In genomic region chrX:1006156-1006730, GRCh38 we compare ENCODE assay signal across 17 cellular contexts.
A peak's percentile ranks its signal among the peaks of the same experiment; 100 is the strongest.
DNase-seq lines count a peak whose midpoint lies in the region; ATAC-seq and TF ChIP-seq lines count a peak whose summit lies in the region.
"Had no signal": no experiment of that assay in that cellular context is flagged by ENCODE, and none has a peak within 500 bp of the region (broad histone marks: within the 10 kb centered on the region; RNA-seq: fewer than 3 reads in every experiment).

No MANE protein-coding gene starts in this region.

- H3K27ac Mint-ChIP-seq in endodermal cell (no peak overlapping the region), CD14-positive monocyte (peak overlapping the region in 1 of 7 donors; percentile 38)
- H3K27ac Mint-ChIP-seq: CD4-positive, CD25-positive, alpha-beta regulatory T cell; CD8-positive, alpha-beta T cell had no signal

- no peak for TF ChIP-seq POLR2A in spleen (IDR thresholded peaks at IDR 0.05)

- DNase-seq in endodermal cell (peak; percentile 18), lower lobe of right lung (peak; percentile 35), spleen (peak; percentile 59), foreskin melanocyte (no peak), CD14-positive monocyte (ENCODE audit: low spot score) (no peak)
- DNase-seq: C1 segment of cervical spinal cord; Caco-2; CD4-positive, CD25-positive, alpha-beta regulatory T cell; CD8-positive, alpha-beta T cell; DMS153; DND-41; EL; GF-D8; GM23248; H7; HCEC 1CT had no signal

- H3K4me3 Mint-ChIP-seq in endodermal cell (no peak overlapping the region), CD14-positive monocyte (no peak overlapping the region)
- H3K4me3 Mint-ChIP-seq: CD4-positive, CD25-positive, alpha-beta regulatory T cell; CD8-positive, alpha-beta T cell had no signal

- no peaks in the 10 kb centered on the region for H3K36me3 Mint-ChIP-seq in endodermal cell (ENCODE audit: low read depth)
- H3K36me3 Mint-ChIP-seq in CD14-positive monocyte = no peaks in the 10 kb centered on the region
- H3K36me3 Mint-ChIP-seq: CD4-positive, CD25-positive, alpha-beta regulatory T cell; CD8-positive, alpha-beta T cell had no signal

- H3K27me3 Mint-ChIP-seq in endodermal cell (ENCODE audit: insufficient read depth) (no peaks in the 10 kb centered on the region), CD14-positive monocyte (ENCODE audit: low read depth in 3 of 3) (peaks cover 1 to 4% (median 2%) of the 10 kb centered on the region in 3 donors)
- H3K27me3 Mint-ChIP-seq: CD4-positive, CD25-positive, alpha-beta regulatory T cell had no signal

- 91 to 93% methylated on average over 10 to 20 of the region's 20 CpGs for WGBS in endodermal cell (ENCODE audit: insufficient coverage in 1 of 2, insufficient read length in 1 of 2), 2 experiments
- 92 to 95% (median 93%) methylated on average over 20 of the region's 20 CpGs for WGBS in spleen, 5 donors

- H3K36me3 ChIP-seq in endodermal cell (ENCODE audit: control insufficient read depth, insufficient read depth, low read length) (no peaks in the 10 kb centered on the region), lower lobe of right lung (no peaks in the 10 kb centered on the region), spleen (no peaks in the 10 kb centered on the region)

- no peaks in the 10 kb centered on the region for H3K27me3 ChIP-seq in endodermal cell (ENCODE audit: control insufficient read depth, insufficient read depth, low read length, poor library complexity, severe bottlenecking)
- no peaks in the 10 kb centered on the region for H3K27me3 ChIP-seq in lower lobe of right lung (ENCODE audit: low read depth)
- peaks cover 0 to 3% (median 0%) of the 10 kb centered on the region in 7 donors for H3K27me3 ChIP-seq in spleen (replicated peaks in 1 of 7)

- intact Hi-C loops in lower lobe of right lung (cut with DNase I) (no loop called here), spleen (cut with DNase I; ENCODE audit: low total_unique reads) (no loop called here), CD14-positive monocyte (cut with micrococcal nuclease) (no loop called here)

- TF ChIP-seq CTCF in endodermal cell (conservative IDR thresholded peaks at IDR 0.05) = no peak
- TF ChIP-seq CTCF in lower lobe of right lung (IDR thresholded peaks at IDR 0.05) = no peak
- TF ChIP-seq CTCF in spleen (IDR thresholded peaks at IDR 0.05 in 8 of 11, conservative IDR thresholded peaks at IDR 0.05 in 3 of 11) = no peak
- TF ChIP-seq CTCF in CD14-positive monocyte (IDR thresholded peaks at IDR 0.05) = no peak

- no peaks in the 10 kb centered on the region for H3K4me1 Mint-ChIP-seq in endodermal cell
- H3K4me1 Mint-ChIP-seq in CD14-positive monocyte = no peaks in the 10 kb centered on the region
- H3K4me1 Mint-ChIP-seq: CD4-positive, CD25-positive, alpha-beta regulatory T cell had no signal

- H3K4me1 ChIP-seq in endodermal cell (ENCODE audit: control insufficient read depth, insufficient read depth, low read length) (no peaks in the 10 kb centered on the region), lower lobe of right lung (no peaks in the 10 kb centered on the region), spleen (no peaks in the 10 kb centered on the region)
- H3K4me1 ChIP-seq: Caco-2 had no signal

- H3K9ac ChIP-seq in endodermal cell (ENCODE audit: extremely low read depth, low read length, poor library complexity, severe bottlenecking) = no peak overlapping the region
- H3K9ac ChIP-seq: GM23248 had no signal

- H3K9me3 Mint-ChIP-seq in endodermal cell (no peaks in the 10 kb centered on the region), CD14-positive monocyte (no peaks in the 10 kb centered on the region)
- H3K9me3 Mint-ChIP-seq: CD8-positive, alpha-beta T cell had no signal

- no peak overlapping the region for H3K4me3 ChIP-seq in endodermal cell (ENCODE audit: low read length)
- H3K4me3 ChIP-seq in lower lobe of right lung = no peak overlapping the region
- H3K4me3 ChIP-seq in spleen = no peak overlapping the region
- H3K4me3 ChIP-seq: GM23248 had no signal

- no peaks in the 10 kb centered on the region for H3K9me3 ChIP-seq in endodermal cell (ENCODE audit: control insufficient read depth, low read length)
- no peaks in the 10 kb centered on the region for H3K9me3 ChIP-seq in lower lobe of right lung
- H3K9me3 ChIP-seq in spleen = no peaks in the 10 kb centered on the region
- H3K9me3 ChIP-seq: Caco-2 had no signal

- no peak overlapping the region for H3K27ac ChIP-seq in endodermal cell (ENCODE audit: low read depth, low read length)
- no peak overlapping the region for H3K27ac ChIP-seq in lower lobe of right lung
- no peak overlapping the region for H3K27ac ChIP-seq in spleen
- H3K27ac ChIP-seq: GM23248 had no signal

- no peak for ATAC-seq in lower lobe of right lung
- no peak for ATAC-seq in GM21390 (IDR thresholded peaks at IDR 0.05; ENCODE audit: unreplicated experiment)
- ATAC-seq: CD8-positive, alpha-beta T cell had no signal

Comparison
In these comparisons a context has a peak if more than half of its experiments do, and no peak if none do; other contexts are left out.
1. DNase-seq: peak in endodermal cell (single experiment), lower lobe of right lung (single experiment) and spleen (single experiment); none in foreskin melanocyte (single experiment) and CD14-positive monocyte (single experiment).